24 cellular contexts compared by ENCODE assay signal in the genomic region with DNA sequence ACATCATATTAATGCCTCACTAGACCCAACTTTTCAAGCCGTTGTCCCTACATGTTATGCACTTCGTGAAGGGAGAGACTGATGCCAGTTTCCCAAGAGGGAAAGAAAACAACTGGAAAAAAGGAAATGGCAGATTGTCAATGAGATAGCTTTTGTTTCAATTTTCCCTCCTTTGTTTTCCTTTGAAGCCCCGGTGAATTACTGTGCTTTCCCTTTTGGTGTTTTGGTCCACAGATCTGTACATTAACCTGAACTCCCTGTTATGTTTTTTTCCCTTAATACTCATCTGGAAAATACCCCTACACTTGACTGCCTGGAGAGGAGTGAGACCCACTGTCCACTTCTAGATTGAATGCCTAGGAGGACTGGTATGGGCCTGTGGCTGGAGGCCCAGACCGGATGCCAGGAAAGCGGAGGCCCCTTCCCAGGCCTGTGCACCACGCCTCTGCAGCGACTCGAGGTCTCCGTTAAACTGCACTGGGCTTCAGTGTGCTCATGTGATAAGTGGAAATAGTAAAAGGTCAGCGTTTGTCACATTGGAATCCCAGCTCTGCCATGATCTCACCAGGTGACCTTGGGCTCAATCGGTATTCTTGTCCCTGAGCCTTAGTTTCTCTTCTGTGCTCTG.
A peak's percentile ranks its signal among the peaks of the same experiment; 100 is the strongest.
DNase-seq lines count a peak whose midpoint lies in the region; ATAC-seq and TF ChIP-seq lines count a peak whose summit lies in the region.
"Had no signal": no experiment of that assay in that cellular context is flagged by ENCODE, and none has a peak within 500 bp of the region (broad histone marks: within the 10 kb centered on the region; RNA-seq: fewer than 3 reads in every experiment).

No MANE protein-coding gene starts in this region.

- no peaks in the 10 kb centered on the region for H3K27me3 Mint-ChIP-seq in activated CD8-positive, alpha-beta T cell treated with anti-CD3 and anti-CD28 coated beads, Interleukin-2, amount 10 ng/mL, durations not matched to agents 7 days and 5 days (ENCODE audit: low read depth)

- intact Hi-C loops in Right ventricle myocardium superior (cut with DNase I) (loop anchor here (5.0 kb wide), 1 partner anchor 191 kb away; no protein-coding TSS in a partner anchor), cardiac septum (cut with DNase I) (loop anchor here (5.0 kb wide), 2 partner anchors 109 to 286 kb away; partner anchors contain the start of gene GATA6), left ventricle myocardium inferior (cut with micrococcal nuclease) (no loop called here)

- no peak overlapping the region for H3K4me3 ChIP-seq in left ventricle myocardium inferior
- H3K4me3 ChIP-seq: BLaER1 had no signal

- H3K36me3 ChIP-seq in left ventricle myocardium inferior: no peaks in the 10 kb centered on the region
- H3K36me3 ChIP-seq: BLaER1 had no signal

- no peak overlapping the region for H3K4me3 Mint-ChIP-seq in activated CD8-positive, alpha-beta T cell treated with anti-CD3 and anti-CD28 coated beads, Interleukin-2, amount 10 ng/mL, durations not matched to agents 7 days and 5 days
- H3K4me3 Mint-ChIP-seq: CD4-positive, alpha-beta T cell had no signal

- POLR2A ChIA-PET in activated CD8-positive, alpha-beta T cell treated with anti-CD3 and anti-CD28 coated beads, Interleukin-2, amount 10 ng/mL, durations not matched to agents 7 days and 5 days (lab: Charles Lee): no interaction called here

- H3K4me1 Mint-ChIP-seq in activated CD8-positive, alpha-beta T cell treated with anti-CD3 and anti-CD28 coated beads, Interleukin-2, amount 10 ng/mL, durations not matched to agents 7 days and 5 days (ENCODE audit: low read depth): no peaks in the 10 kb centered on the region

- H3K9me3 Mint-ChIP-seq in activated CD8-positive, alpha-beta T cell treated with anti-CD3 and anti-CD28 coated beads, Interleukin-2, amount 10 ng/mL, durations not matched to agents 7 days and 5 days (ENCODE audit: insufficient read depth): no peaks in the 10 kb centered on the region

- H3K4me1 ChIP-seq in left ventricle myocardium inferior: peaks cover 35% of the 10 kb centered on the region
- H3K4me1 ChIP-seq: BLaER1 had no signal

- H3K27ac Mint-ChIP-seq in activated CD8-positive, alpha-beta T cell treated with anti-CD3 and anti-CD28 coated beads, Interleukin-2, amount 10 ng/mL, durations not matched to agents 7 days and 5 days: no peak overlapping the region
- H3K27ac Mint-ChIP-seq: CD4-positive, alpha-beta T cell had no signal

- no peaks in the 10 kb centered on the region for H3K27me3 ChIP-seq in left ventricle myocardium inferior (ENCODE audit: low read depth)
- H3K27me3 ChIP-seq: BLaER1 had no signal

- no peaks in the 10 kb centered on the region for H3K36me3 Mint-ChIP-seq in activated CD8-positive, alpha-beta T cell treated with anti-CD3 and anti-CD28 coated beads, Interleukin-2, amount 10 ng/mL, durations not matched to agents 7 days and 5 days (ENCODE audit: low read depth)

- peaks cover 6% of the 10 kb centered on the region for H3K9me3 ChIP-seq in left ventricle myocardium inferior (replicated peaks)
- H3K9me3 ChIP-seq: BLaER1 had no signal

- peak overlapping the region; percentile 86 for H3K27ac ChIP-seq in left ventricle myocardium inferior (replicated peaks)
- H3K27ac ChIP-seq: 22Rv1, BLaER1 had no signal

- no peak for DNase-seq in Right ventricle myocardium superior
- no peak for DNase-seq in cardiac septum (ENCODE audit: low spot score)
- DNase-seq in left ventricle myocardium inferior: no peak
- DNase-seq in lung microvascular endothelial cell (ENCODE audit: low read depth in 2 of 2): peak; percentile 5 to 83
- no peak for DNase-seq in activated CD8-positive, alpha-beta T cell treated with anti-CD3 and anti-CD28 coated beads, Interleukin-2, amount 10 ng/mL, durations not matched to agents 7 days and 5 days
- no peak for DNase-seq in GM20000 (ENCODE audit: low spot score)
- DNase-seq: ACHN; CD4-positive, alpha-beta T cell; COR-L47; DMS79 treated with DMSO at 0.1 percent for 48 hours; H7; KBM-7; MM.1S; NCI-H1092; NCI-H1436 treated with DMSO at 0.1 percent for 48 hours; NCI-H2029; NCI-H226; NCI-H510A treated with DMSO at 0.1 percent for 48 hours; NCI-H748 treated with DMSO at 0.1 percent for 48 hours; NK-92 treated with Interleukin-12 subunit alpha and Interleukin-12 subunit beta, amount 100 ng/mL, for 24 hours had no signal

- CTCF ChIA-PET in activated CD8-positive, alpha-beta T cell treated with anti-CD3 and anti-CD28 coated beads, Interleukin-2, amount 10 ng/mL, durations not matched to agents 7 days and 5 days (lab: Charles Lee): no interaction called here

- peak; percentile 32 for ATAC-seq in Right ventricle myocardium superior (ENCODE audit: poor library complexity)
- no peak for ATAC-seq in HG03469 (IDR thresholded peaks at IDR 0.05; ENCODE audit: unreplicated experiment)
- ATAC-seq in activated CD8-positive, alpha-beta T cell treated with anti-CD3 and anti-CD28 coated beads, Interleukin-2, amount 10 ng/mL, durations not matched to agents 7 days and 5 days: no peak
- no peak for ATAC-seq in GM18498 (IDR thresholded peaks at IDR 0.05; ENCODE audit: unreplicated experiment)

- no peak for TF ChIP-seq CTCF in left ventricle myocardium inferior (IDR thresholded peaks at IDR 0.05; ENCODE audit: borderline replicate concordance)
- TF ChIP-seq CTCF in GM20000 (IDR thresholded peaks at IDR 0.05; ENCODE audit: extremely low read depth, missing control alignments): no peak

Comparison
In these comparisons a context has a peak if more than half of its experiments do, and no peak if none do; other contexts are left out.
1. DNase-seq: peak in lung microvascular endothelial cell (2 of 2); none in Right ventricle myocardium superior (single experiment), cardiac septum (single experiment), left ventricle myocardium inferior (single experiment), activated CD8-positive, alpha-beta T cell treated with anti-CD3 and anti-CD28 coated beads, Interleukin-2, amount 10 ng/mL, durations not matched to agents 7 days and 5 days (single experiment) and GM20000 (single experiment).